In genomic region chr19:11347546-11347945, GRCh38 we compare ENCODE assay signal across 15 cellular contexts. TPM values are rescaled to one million over a fixed set of nuclear protein-coding genes. Genes with fewer than 3 reads are reported as not detected.
DNase-seq lines count a peak whose midpoint lies in the region; ATAC-seq and TF ChIP-seq lines count a peak whose summit lies in the region.
"Had no signal": no experiment of that assay in that cellular context is flagged by ENCODE, and none has a peak within 500 bp of the region (broad histone marks: within the 10 kb centered on the region; RNA-seq: fewer than 3 reads in every experiment).

No MANE protein-coding gene starts in this region.

- intact Hi-C loops in left cardiac atrium (cut with DNase I), result no loop called here
- intact Hi-C loops in upper lobe of right lung (cut with DNase I), result no loop called here

- peaks cover 14% of the 10 kb centered on the region for H3K79me2 ChIP-seq in DOHH2 (ENCODE audit: control insufficient read depth, low read length)

- TF ChIP-seq CTCF in DOHH2 (IDR thresholded peaks at IDR 0.05; ENCODE audit: low read depth, low read length, poor library complexity, severe bottlenecking) (no peak), upper lobe of right lung (IDR thresholded peaks at IDR 0.05) (no peak)

- peaks cover 6% of the 10 kb centered on the region for H3K9me3 Mint-ChIP-seq in activated CD8-positive, alpha-beta T cell treated with anti-CD3 and anti-CD28 coated beads, Interleukin-2, amount 10 ng/mL, durations not matched to agents 7 days and 5 days (ENCODE audit: insufficient read depth)
- peaks cover 0 to 7% (median 0%) of the 10 kb centered on the region in 9 donors for H3K9me3 Mint-ChIP-seq in naive thymus-derived CD8-positive, alpha-beta T cell

- peak overlapping the region; percentile 85 for H3K4me3 Mint-ChIP-seq in activated CD8-positive, alpha-beta T cell treated with anti-CD3 and anti-CD28 coated beads, Interleukin-2, amount 10 ng/mL, durations not matched to agents 7 days and 5 days
- peak overlapping the region; percentile 89 to 99 (median 94) for H3K4me3 Mint-ChIP-seq in naive thymus-derived CD8-positive, alpha-beta T cell

- no peaks in the 10 kb centered on the region for H3K27me3 Mint-ChIP-seq in activated CD8-positive, alpha-beta T cell treated with anti-CD3 and anti-CD28 coated beads, Interleukin-2, amount 10 ng/mL, durations not matched to agents 7 days and 5 days (ENCODE audit: low read depth)
- H3K27me3 Mint-ChIP-seq in naive thymus-derived CD8-positive, alpha-beta T cell, result no peaks in the 10 kb centered on the region

- no peak overlapping the region for H3K4me3 ChIP-seq in BLaER1 treated with 17β-estradiol and CSF1 and Interleukin-3, amounts not matched to agents 10 nM and 100 nM
- H3K4me3 ChIP-seq in DOHH2 (ENCODE audit: low read length), result no peak overlapping the region; the same call in 1 of the 2 replicates
- no peak overlapping the region for H3K4me3 ChIP-seq in upper lobe of right lung

- POLR2A ChIA-PET in activated CD8-positive, alpha-beta T cell treated with anti-CD3 and anti-CD28 coated beads, Interleukin-2, amount 10 ng/mL, durations not matched to agents 7 days and 5 days (lab: Charles Lee), result no interaction called here
- POLR2A ChIA-PET in naive thymus-derived CD8-positive, alpha-beta T cell (lab: Charles Lee), result interaction anchor here (0.5 to 1.9 kb wide), 5 partner anchors 13 to 843 kb away, joined by 3 to 40 read pairs (median 6); partner anchors contain the start of gene SWSAP1

- peaks cover 26% of the 10 kb centered on the region for H3K4me1 Mint-ChIP-seq in activated CD8-positive, alpha-beta T cell treated with anti-CD3 and anti-CD28 coated beads, Interleukin-2, amount 10 ng/mL, durations not matched to agents 7 days and 5 days (ENCODE audit: low read depth)
- peaks cover 20 to 36% (median 33%) of the 10 kb centered on the region in 4 donors for H3K4me1 Mint-ChIP-seq in naive thymus-derived CD8-positive, alpha-beta T cell

- H3K36me3 ChIP-seq in BLaER1 treated with 17β-estradiol and CSF1 and Interleukin-3, amounts not matched to agents 10 nM and 100 nM, result peaks cover 0 to 18% (median 4%) of the 10 kb centered on the region in 11 experiments; a peak in 12 of 22 replicates
- H3K36me3 ChIP-seq in DOHH2 (ENCODE audit: control insufficient read depth, low read length) (peaks cover 2% of the 10 kb centered on the region), upper lobe of right lung (peaks cover 2% of the 10 kb centered on the region)

- peak overlapping the region in 9 of 11 experiments; percentile 43 to 93 (median 86); a peak in 15 of 22 replicates for H3K27ac ChIP-seq in BLaER1 treated with 17β-estradiol and CSF1 and Interleukin-3, amounts not matched to agents 10 nM and 100 nM
- H3K27ac ChIP-seq in DOHH2 (ENCODE audit: low read depth, low read length) (no peak overlapping the region), upper lobe of right lung (no peak overlapping the region), caudate nucleus (ENCODE audit: low read depth, low read length) (no peak overlapping the region)

- H3K36me3 Mint-ChIP-seq in activated CD8-positive, alpha-beta T cell treated with anti-CD3 and anti-CD28 coated beads, Interleukin-2, amount 10 ng/mL, durations not matched to agents 7 days and 5 days (ENCODE audit: low read depth), result peaks cover 7% of the 10 kb centered on the region
- peaks cover 0 to 3% (median 0%) of the 10 kb centered on the region in 3 donors for H3K36me3 Mint-ChIP-seq in naive thymus-derived CD8-positive, alpha-beta T cell

- H3K4me1 ChIP-seq in BLaER1 treated with 17β-estradiol and CSF1 and Interleukin-3, amounts not matched to agents 10 nM and 100 nM, result peaks cover 38 to 53% (median 47%) of the 10 kb centered on the region in 10 experiments
- H3K4me1 ChIP-seq in DOHH2 (ENCODE audit: control insufficient read depth, low read length) (peaks cover 27% of the 10 kb centered on the region), upper lobe of right lung (peaks cover 18% of the 10 kb centered on the region)

- H3K9me3 ChIP-seq in BLaER1 treated with 17β-estradiol and CSF1 and Interleukin-3, amounts not matched to agents 10 nM and 100 nM (replicated peaks in 1 of 11), result peaks cover 4 to 13% (median 9%) of the 10 kb centered on the region in 11 experiments; a peak in 19 of 22 replicates
- peaks cover 6% of the 10 kb centered on the region; the same call in 1 of the 2 replicates for H3K9me3 ChIP-seq in DOHH2 (ENCODE audit: control insufficient read depth, insufficient read depth, low read length)
- H3K9me3 ChIP-seq in upper lobe of right lung, result no peaks in the 10 kb centered on the region

- CTCF ChIA-PET in activated CD8-positive, alpha-beta T cell treated with anti-CD3 and anti-CD28 coated beads, Interleukin-2, amount 10 ng/mL, durations not matched to agents 7 days and 5 days (lab: Charles Lee), result interaction anchor here (1.3 to 3.2 kb wide), 4 partner anchors 10 to 36 kb away, joined by 4 to 20 read pairs (median 5); no protein-coding TSS in a partner anchor

- H3K27ac Mint-ChIP-seq in activated CD8-positive, alpha-beta T cell treated with anti-CD3 and anti-CD28 coated beads, Interleukin-2, amount 10 ng/mL, durations not matched to agents 7 days and 5 days, result no peak overlapping the region
- peak overlapping the region in 4 of 10 donors; percentile 29 to 92 (median 65) for H3K27ac Mint-ChIP-seq in naive thymus-derived CD8-positive, alpha-beta T cell

- H3K9ac ChIP-seq in BLaER1 treated with 17β-estradiol and CSF1 and Interleukin-3, amounts not matched to agents 10 nM and 100 nM, result peak overlapping the region in 6 of 11 experiments; percentile 78 to 90 (median 88); a peak in 7 of 22 replicates

- H3K27me3 ChIP-seq in BLaER1 treated with 17β-estradiol and CSF1 and Interleukin-3, amounts not matched to agents 10 nM and 100 nM, result no peaks in the 10 kb centered on the region
- H3K27me3 ChIP-seq in DOHH2 (ENCODE audit: control insufficient read depth, low read length) (no peaks in the 10 kb centered on the region), upper lobe of right lung (no peaks in the 10 kb centered on the region)
- H3K27me3 ChIP-seq: stomach had no signal

- H3K9me2 ChIP-seq in DOHH2 (replicated peaks; ENCODE audit: control insufficient read depth, low read length), result no peaks in the 10 kb centered on the region

- no peaks in the 10 kb centered on the region for H4K20me1 ChIP-seq in BLaER1 treated with 17β-estradiol and CSF1 and Interleukin-3, amounts not matched to agents 10 nM and 100 nM
- no peaks in the 10 kb centered on the region for H4K20me1 ChIP-seq in DOHH2 (ENCODE audit: control insufficient read depth, insufficient read depth, low read depth, low read length)

- peak overlapping the region; percentile 73 to 97 (median 82); a peak in 20 of 22 replicates for H3K4me2 ChIP-seq in BLaER1 treated with 17β-estradiol and CSF1 and Interleukin-3, amounts not matched to agents 10 nM and 100 nM
- H3K4me2 ChIP-seq in DOHH2 (ENCODE audit: low read length), result peak overlapping the region; percentile 87; the same call in 1 of the 2 replicates

- H3F3A ChIP-seq in DOHH2 (ENCODE audit: control insufficient read depth, insufficient read depth), result no peaks in the 10 kb centered on the region

- DNase-seq in activated CD8-positive, alpha-beta T cell treated with anti-CD3 and anti-CD28 coated beads, Interleukin-2, amount 10 ng/mL, durations not matched to agents 7 days and 5 days, result no peak
- DNase-seq in naive thymus-derived CD8-positive, alpha-beta T cell, result no peak
- DNase-seq in EL (no peak), left cardiac atrium (no peak), upper lobe of right lung (no peak), caudate nucleus (lab: John Stamatoyannopoulos, UW) (no peak)
- DNase-seq: activated CD4-positive, CD25-positive, alpha-beta regulatory T cell treated with anti-CD3 and anti-CD28 coated beads, Interleukin-2, amount 50 U/mL, for 72 hours; dermis blood vessel endothelial cell; NCI-H1436; NCI-H774; stimulated activated CD4-positive, alpha-beta T cell treated with anti-CD3 and anti-CD28 coated beads, Interleukin-4, amount 100 ng/mL, for 24 hours; stomach had no signal

- ATAC-seq in activated CD8-positive, alpha-beta T cell treated with anti-CD3 and anti-CD28 coated beads, Interleukin-2, amount 10 ng/mL, durations not matched to agents 7 days and 5 days, result no peak
- ATAC-seq in naive thymus-derived CD8-positive, alpha-beta T cell, result no peak
- no peak for ATAC-seq in left cardiac atrium
- ATAC-seq in upper lobe of right lung, result no peak
- ATAC-seq: HepG2 had no signal

RNA-seq across cellular contexts. Expression of gene CCDC159, which starts 1.2 kb away (rescaled TPM):
- total RNA-seq in activated CD8-positive, alpha-beta T cell treated with anti-CD3 and anti-CD28 coated beads, Interleukin-2, amount 10 ng/mL, durations not matched to agents 7 days and 5 days, result 10 to 100 TPM in 1 of 2 experiments, 1 to 10 TPM in 1; 9.9 to 13.6 TPM
- 10 to 100 TPM; 59.9 to 61.6 TPM for total RNA-seq in naive thymus-derived CD8-positive, alpha-beta T cell
- 10 to 100 TPM; 13.7 to 16.8 (median 15.0) TPM for polyA plus RNA-seq in naive thymus-derived CD8-positive, alpha-beta T cell
- total RNA-seq in left cardiac atrium (10 to 100 TPM; 16.4 to 20.0 TPM), upper lobe of right lung (39.4 TPM)

RNA-seq across cellular contexts. Expression of gene TMEM205, which starts 1.5 kb away (rescaled TPM):
- total RNA-seq in activated CD8-positive, alpha-beta T cell treated with anti-CD3 and anti-CD28 coated beads, Interleukin-2, amount 10 ng/mL, durations not matched to agents 7 days and 5 days, result 10 to 100 TPM; 23.6 to 29.6 TPM
- total RNA-seq in naive thymus-derived CD8-positive, alpha-beta T cell, result 10 to 100 TPM; 22.9 to 25.8 TPM
- 10 to 100 TPM; 56.6 to 76.1 (median 66.8) TPM for polyA plus RNA-seq in naive thymus-derived CD8-positive, alpha-beta T cell
- total RNA-seq in left cardiac atrium (10 to 100 TPM; 89.9 to 96.6 TPM), upper lobe of right lung (74.6 TPM)

RNA-seq across cellular contexts. Expression of gene PLPPR2, which starts 7.7 kb away (rescaled TPM):
- 1 to 10 TPM; 1.1 TPM for total RNA-seq in activated CD8-positive, alpha-beta T cell treated with anti-CD3 and anti-CD28 coated beads, Interleukin-2, amount 10 ng/mL, durations not matched to agents 7 days and 5 days
- 1 to 10 TPM; 8.4 to 8.7 TPM for total RNA-seq in naive thymus-derived CD8-positive, alpha-beta T cell
- under 1 TPM; 0.22 to 0.33 (median 0.30) TPM for polyA plus RNA-seq in naive thymus-derived CD8-positive, alpha-beta T cell
- total RNA-seq in left cardiac atrium, result 10 to 100 TPM; 23.5 to 28.3 TPM
- 26.5 TPM for total RNA-seq in upper lobe of right lung

RNA-seq across cellular contexts. Expression of gene RAB3D, which starts 8.1 kb away (rescaled TPM):
- 1 to 10 TPM; 7.6 to 7.9 TPM for total RNA-seq in activated CD8-positive, alpha-beta T cell treated with anti-CD3 and anti-CD28 coated beads, Interleukin-2, amount 10 ng/mL, durations not matched to agents 7 days and 5 days
- 1 to 10 TPM; 4.5 to 4.9 TPM for total RNA-seq in naive thymus-derived CD8-positive, alpha-beta T cell
- polyA plus RNA-seq in naive thymus-derived CD8-positive, alpha-beta T cell, result 1 to 10 TPM in 1 of 3 donors, under 1 TPM in 2; 0.80 to 1.4 (median 0.89) TPM
- total RNA-seq in left cardiac atrium, result 10 to 100 TPM; 12.2 to 14.2 TPM
- total RNA-seq in upper lobe of right lung, result 52.7 TPM

RNA-seq across cellular contexts. Expression of gene SWSAP1, which starts 26.9 kb away (rescaled TPM):
- 1 to 10 TPM; 3.1 to 3.4 TPM for total RNA-seq in activated CD8-positive, alpha-beta T cell treated with anti-CD3 and anti-CD28 coated beads, Interleukin-2, amount 10 ng/mL, durations not matched to agents 7 days and 5 days
- 1 to 10 TPM; 5.6 to 5.7 TPM for total RNA-seq in naive thymus-derived CD8-positive, alpha-beta T cell
- polyA plus RNA-seq in naive thymus-derived CD8-positive, alpha-beta T cell, result 1 to 10 TPM; 4.3 to 5.8 (median 4.7) TPM
- 1 to 10 TPM; 1.3 to 1.5 TPM for total RNA-seq in left cardiac atrium
- total RNA-seq in upper lobe of right lung, result 3.2 TPM

Comparison
In these comparisons a context has a peak if more than half of its experiments do, and no peak if none do; other contexts are left out.
1. H3K27ac ChIP-seq: peak in BLaER1 treated with 17β-estradiol and CSF1 and Interleukin-3, amounts not matched to agents 10 nM and 100 nM (9 of 11); none in DOHH2 (single experiment), upper lobe of right lung (single experiment) and caudate nucleus (single experiment).
2. RNA of gene PLPPR2, which starts 7.7 kb away (total RNA-seq): 23.5 to 28.3 TPM in left cardiac atrium, 26.5 TPM in upper lobe of right lung (single experiment) and 8.4 to 8.7 TPM in naive thymus-derived CD8-positive, alpha-beta T cell; 1.1 TPM in activated CD8-positive, alpha-beta T cell treated with anti-CD3 and anti-CD28 coated beads, Interleukin-2, amount 10 ng/mL, durations not matched to agents 7 days and 5 days; every median in the first group is over 4 times any median in the second.